ENCODE assay signal across 14 cellular contexts in genomic region chr12:59499774-59500173, GRCh38.
DNase-seq lines count a peak whose midpoint lies in the region; ATAC-seq and TF ChIP-seq lines count a peak whose summit lies in the region.
"Had no signal": no experiment of that assay in that cellular context is flagged by ENCODE, and none has a peak within 500 bp of the region (broad histone marks: within the 10 kb centered on the region; RNA-seq: fewer than 3 reads in every experiment).

No MANE protein-coding gene starts in this region.

- H3K4me3 ChIP-seq in A673 (ENCODE audit: low read depth, low read length, poor library complexity, severe bottlenecking) = no peak overlapping the region

- intact Hi-C loops in cardiac septum (cut with DNase I) = no loop called here
- intact Hi-C loops in A673 (cut with micrococcal nuclease; ENCODE audit: unreplicated experiment) = no loop called here

- H3K9me3 ChIP-seq in A673 (ENCODE audit: low read depth, low read length, poor library complexity, severe bottlenecking) = no peaks in the 10 kb centered on the region

- no peaks in the 10 kb centered on the region for H3K27me3 ChIP-seq in A673 (replicated peaks; ENCODE audit: insufficient read depth, low read depth, low read length, poor library complexity)

- H3K9me3 Mint-ChIP-seq in activated naive CD8-positive, alpha-beta T cell treated with anti-CD3 and anti-CD28 coated beads, Interleukin-2, amount 50 U/mL, for 24 hours = no peaks in the 10 kb centered on the region
- H3K9me3 Mint-ChIP-seq in nephron progenitor cell = no peaks in the 10 kb centered on the region

- CTCF ChIA-PET in A673 (lab: Charles Lee) = no interaction called here

- H3K27me3 Mint-ChIP-seq in activated naive CD8-positive, alpha-beta T cell treated with anti-CD3 and anti-CD28 coated beads, Interleukin-2, amount 50 U/mL, for 24 hours = peaks cover 1% of the 10 kb centered on the region
- no peaks in the 10 kb centered on the region for H3K27me3 Mint-ChIP-seq in nephron progenitor cell (ENCODE audit: low read depth, poor library complexity)

- H3K27ac Mint-ChIP-seq in activated naive CD8-positive, alpha-beta T cell treated with anti-CD3 and anti-CD28 coated beads, Interleukin-2, amount 50 U/mL, for 24 hours = no peak overlapping the region
- no peak overlapping the region for H3K27ac Mint-ChIP-seq in nephron progenitor cell

- H3K36me3 Mint-ChIP-seq in activated naive CD8-positive, alpha-beta T cell treated with anti-CD3 and anti-CD28 coated beads, Interleukin-2, amount 50 U/mL, for 24 hours (ENCODE audit: low read depth) = no peaks in the 10 kb centered on the region
- H3K36me3 Mint-ChIP-seq in nephron progenitor cell (ENCODE audit: low read depth) = no peaks in the 10 kb centered on the region

- peaks cover 16% of the 10 kb centered on the region for H3K4me1 Mint-ChIP-seq in activated naive CD8-positive, alpha-beta T cell treated with anti-CD3 and anti-CD28 coated beads, Interleukin-2, amount 50 U/mL, for 24 hours
- H3K4me1 Mint-ChIP-seq in nephron progenitor cell = no peaks in the 10 kb centered on the region

- no peak overlapping the region for H3K27ac ChIP-seq in A673 (ENCODE audit: low read depth, low read length, poor library complexity, severe bottlenecking)

- ATAC-seq in GM18870 (IDR thresholded peaks at IDR 0.05; ENCODE audit: unreplicated experiment) (peak; percentile 99), GM21526 (IDR thresholded peaks at IDR 0.05; ENCODE audit: low FRiP score, unreplicated experiment) (peak; percentile 95), HG03066 (IDR thresholded peaks at IDR 0.05; ENCODE audit: low read depth, unreplicated experiment) (peak; percentile 90)
- ATAC-seq in activated naive CD8-positive, alpha-beta T cell treated with anti-CD3 and anti-CD28 coated beads, Interleukin-2, amount 50 U/mL, for 24 hours = peak; percentile 69

- no TSS peak for BruUV-seq in A673 (replicated peaks; lab: Mats Ljungman, UMichigan)

- POLR2A ChIA-PET in A673 (lab: Charles Lee; ENCODE audit: low non-redundant PET) = no interaction called here

- H3K4me3 Mint-ChIP-seq in activated naive CD8-positive, alpha-beta T cell treated with anti-CD3 and anti-CD28 coated beads, Interleukin-2, amount 50 U/mL, for 24 hours = no peak overlapping the region
- H3K4me3 Mint-ChIP-seq in nephron progenitor cell = no peak overlapping the region
- H3K4me3 Mint-ChIP-seq: neural crest cell had no signal

- H3K36me3 ChIP-seq in A673 (ENCODE audit: insufficient read depth, low read length, poor library complexity, severe bottlenecking) = no peaks in the 10 kb centered on the region

- H3K4me1 ChIP-seq in A673 (ENCODE audit: insufficient read depth, low read length, poor library complexity, severe bottlenecking) = no peaks in the 10 kb centered on the region

- TF ChIP-seq CTCF in nephron progenitor cell (IDR thresholded peaks at IDR 0.05) = no peak
- TF ChIP-seq CTCF in A673 (conservative IDR thresholded peaks at IDR 0.05; ENCODE audit: low read depth, low read length) = no peak

- DNase-seq in activated naive CD8-positive, alpha-beta T cell treated with anti-CD3 and anti-CD28 coated beads, Interleukin-2, amount 50 U/mL, for 24 hours = no peak
- no peak for DNase-seq in nephron progenitor cell
- DNase-seq in cardiac septum (ENCODE audit: low spot score) = no peak
- no peak for DNase-seq in germinal center (ENCODE audit: low spot score)
- no peak for DNase-seq in A673 (ENCODE audit: low spot score)
- DNase-seq: activated CD8-positive, alpha-beta memory T cell treated with anti-CD3 and anti-CD28 coated beads, Interleukin-2, amount 50 U/mL, for 48 hours; caudate nucleus; GOT3; islet precursor cell; T-helper 9 cell had no signal
